ENCODE assay signal across 8 cellular contexts in genomic region chr14:74881425-74882102, GRCh38. TPM values are rescaled to one million over a fixed set of nuclear protein-coding genes. Genes with fewer than 3 reads are reported as not detected.
DNase-seq lines count a peak whose midpoint lies in the region; ATAC-seq, FAIRE-seq and TF ChIP-seq lines count a peak whose summit lies in the region.

Gene DLST (plus strand): TSS chr14:74881916. CDS start chr14:74881954, 38 bp downstream.

- peak within 1 kb of the TSS; percentile 93 for H3K9ac ChIP-seq in keratinocyte (ENCODE audit: control insufficient read depth, extremely low read depth, insufficient read depth, low read length)

- peak within 1 kb of the TSS; percentile 98 for H3K4me2 ChIP-seq in keratinocyte (ENCODE audit: control insufficient read depth, extremely low read depth, insufficient read depth, low read depth, low read length)

- dilution Hi-C loops in keratinocyte (cut with MboI; ENCODE audit: extremely low pct_ligation_motif_present, low sequenced_read_pairs): no loop called here

- H2AFZ ChIP-seq in keratinocyte (ENCODE audit: control insufficient read depth, low read length): peak within 1 kb of the TSS; percentile 99

- H4K20me1 ChIP-seq in keratinocyte (ENCODE audit: control insufficient read depth, extremely low read depth, insufficient read depth, low read length): peaks cover 19% of the 10 kb centered on the region

- FAIRE-seq in keratinocyte (lab: Jason Lieb, UNC): no peak

- ATAC-seq in GM19035 (IDR thresholded peaks at IDR 0.05; ENCODE audit: unreplicated experiment) (peak; percentile 95), HG03342 (IDR thresholded peaks at IDR 0.05; ENCODE audit: unreplicated experiment) (peak; percentile 90)

- peaks cover 4 to 20% of the 10 kb centered on the region in 2 experiments for H3K36me3 ChIP-seq in keratinocyte (ENCODE audit: control insufficient read depth in 2 of 2, extremely low read depth in 1 of 2, insufficient read depth in 2 of 2, low read length in 2 of 2)

- DNase-seq in AG20443 (ENCODE audit: low spot score) (peak; percentile 97), NCI-H460 (ENCODE audit: extremely low read depth, low read depth) (peak; percentile 80), cerebellar cortex (ENCODE audit: low spot score) (peak; percentile 82), keratinocyte (ENCODE audit: low read depth, low spot score) (no peak)
- peak; percentile 94 for DNase-seq in activated CD4-positive, CD25-positive, alpha-beta regulatory T cell treated with anti-CD3 and anti-CD28 coated beads, Interleukin-2, amount 50 U/mL, for 72 hours
- peak; percentile 92 for DNase-seq in stimulated activated CD4-positive, alpha-beta T cell treated with anti-CD3 and anti-CD28 coated beads, Interleukin-15, amount 100 ng/mL, for 24 hours

- peak within 1 kb of the TSS; percentile 68 to 85 (median 69) for H3K4me3 ChIP-seq in keratinocyte (ENCODE audit: control insufficient read depth in 2 of 3, extremely low read depth in 1 of 3, insufficient read depth in 2 of 3, low read depth in 1 of 3, low read length in 3 of 3)

- H3K4me1 ChIP-seq in keratinocyte (ENCODE audit: control insufficient read depth, extremely low read depth, insufficient read depth, low read length): peaks cover 34% of the 10 kb centered on the region

- peak within 1 kb of the TSS; percentile 69 for H3K27ac ChIP-seq in keratinocyte (ENCODE audit: control insufficient read depth, insufficient read depth, low read length)

- no peaks in the 10 kb centered on the region for H3K27me3 ChIP-seq in keratinocyte (ENCODE audit: control insufficient read depth, extremely low read depth, insufficient read depth, low read length)

- peaks cover 47% of the 10 kb centered on the region for H3K79me2 ChIP-seq in keratinocyte (ENCODE audit: control insufficient read depth, insufficient read depth, low read length)

- H3K9me1 ChIP-seq in keratinocyte (ENCODE audit: control insufficient read depth, extremely low read depth, insufficient read depth, low read length): peaks cover 5% of the 10 kb centered on the region

- H3K9me3 ChIP-seq in keratinocyte (ENCODE audit: control insufficient read depth, low read depth, low read length): no peaks in the 10 kb centered on the region

- TF ChIP-seq CTCF in keratinocyte (optimal IDR thresholded peaks at IDR 0.05 in 1 of 3, IDR thresholded peaks at IDR 0.05 in 1 of 3, conservative IDR thresholded peaks at IDR 0.05 in 1 of 3; ENCODE audit: extremely low read depth in 1 of 3, insufficient read depth in 2 of 3, low read length in 3 of 3): no peak

RNA-seq across cellular contexts. Expression of gene DLST, which starts in this region (rescaled TPM):
- total RNA-seq in NCI-H460 (2014; rRNA removed; shearing (Covaris generic)): 55.5 and 63.0 TPM in 2 replicates
- polyA plus RNA-seq in NCI-H460 (2014; cell fraction: nucleus; rRNA removed): 130 and 157 TPM in 2 replicates
- polyA plus RNA-seq in keratinocyte: 114 to 151 TPM (median 129 TPM) in 3 replicates
- 57.0 TPM for polyA plus RNA-seq in keratinocyte (2011; ENCODE audit: low read depth)
- polyA plus RNA-seq in keratinocyte (2011; cell fraction: cytosol; rRNA removed): 126 and 128 TPM in 2 replicates
- polyA plus RNA-seq in keratinocyte (2011; cell fraction: nucleus; rRNA removed): 163 and 166 TPM in 2 replicates
- polyA plus RNA-seq in keratinocyte (2012; ENCODE audit: low replicate concordance): 64.0 and 74.0 TPM in 2 replicates
- 113 to 130 TPM (median 114 TPM) in 3 replicates for polyA minus RNA-seq in keratinocyte
- polyA minus RNA-seq in keratinocyte (2011; cell fraction: cytosol; rRNA and poly(A)+ RNA removed): 51.2 TPM
- polyA minus RNA-seq in keratinocyte (2011; cell fraction: nucleus; rRNA and poly(A)+ RNA removed): 46.0 and 78.7 TPM in 2 replicates
